In genomic region chr4:147773261-147774184, GRCh38 we compare ENCODE assay signal across 10 cellular contexts. TPM values are rescaled to one million over a fixed set of nuclear protein-coding genes. Genes with fewer than 3 reads are reported as not detected.
A peak's percentile ranks its signal among the peaks of the same experiment; 100 is the strongest.
DNase-seq lines count a peak whose midpoint lies in the region; ATAC-seq lines count a peak whose summit lies in the region.
"Had no signal": no experiment of that assay in that cellular context is flagged by ENCODE, and none has a peak within 500 bp of the region (broad histone marks: within the 10 kb centered on the region; RNA-seq: fewer than 3 reads in every experiment).

No MANE protein-coding gene starts in this region.

- H2AK5ac ChIP-seq in mesenchymal stem cell (ENCODE audit: low read length, severe bottlenecking): peak overlapping the region; percentile 61

- no peak overlapping the region for H3K23ac ChIP-seq in mesenchymal stem cell (ENCODE audit: low read length in 2 of 2)

- H3K79me1 ChIP-seq in mesenchymal stem cell (replicated peaks; ENCODE audit: low read length, poor library complexity, severe bottlenecking): peaks cover 13% of the 10 kb centered on the region

- no peak overlapping the region for H2BK5ac ChIP-seq in mesenchymal stem cell (ENCODE audit: low read depth, low read length, poor library complexity, severe bottlenecking)

- no peaks in the 10 kb centered on the region for H3K9me3 ChIP-seq in mesenchymal stem cell (ENCODE audit: control insufficient read depth, low read length)

- H2BK12ac ChIP-seq in mesenchymal stem cell (ENCODE audit: low read length in 2 of 2): no peak overlapping the region

- peak overlapping the region in 1 of 2 experiments; percentile 44 for H3K4me3 ChIP-seq in mesenchymal stem cell (ENCODE audit: insufficient read depth in 1 of 2, low read depth in 1 of 2, low read length in 2 of 2)

- no peak overlapping the region for H3K14ac ChIP-seq in mesenchymal stem cell (ENCODE audit: low read length in 2 of 2)

- no peak overlapping the region for H2BK15ac ChIP-seq in mesenchymal stem cell (ENCODE audit: low read depth, poor library complexity, severe bottlenecking)

- 8% methylated on average over 1 of the region's 3 CpGs for WGBS in mesenchymal stem cell

- H3K27ac ChIP-seq in mesenchymal stem cell (ENCODE audit: low read length, poor library complexity, severe bottlenecking): peak overlapping the region; percentile 78

- peaks cover 0 to 7% of the 10 kb centered on the region in 2 experiments for H3K36me3 ChIP-seq in mesenchymal stem cell (ENCODE audit: control insufficient read depth in 1 of 2, insufficient read depth in 2 of 2, low read depth in 1 of 2, low read length in 2 of 2)

- no peak overlapping the region for H2BK120ac ChIP-seq in mesenchymal stem cell (ENCODE audit: low read depth, low read length)

- no peaks in the 10 kb centered on the region for H3K27me3 ChIP-seq in mesenchymal stem cell (ENCODE audit: control insufficient read depth in 1 of 2, insufficient read depth in 1 of 2, low read length in 2 of 2)

- H3K9ac ChIP-seq in mesenchymal stem cell (ENCODE audit: low read length): peak overlapping the region; percentile 76

- ATAC-seq in HG02571 (IDR thresholded peaks at IDR 0.05; ENCODE audit: unreplicated experiment): peak; percentile 42

- no peak overlapping the region for H3K4ac ChIP-seq in mesenchymal stem cell (ENCODE audit: low read depth in 1 of 2, low read length in 2 of 2)

- H2AFZ ChIP-seq in mesenchymal stem cell (ENCODE audit: low read depth, low read length): no peak overlapping the region

- no peak overlapping the region for H4K91ac ChIP-seq in mesenchymal stem cell (ENCODE audit: low read length)

- H3K4me1 ChIP-seq in mesenchymal stem cell (ENCODE audit: control insufficient read depth, insufficient read depth, low read depth, low read length): peaks cover 18% of the 10 kb centered on the region

- no peak overlapping the region for H3K4me2 ChIP-seq in mesenchymal stem cell (ENCODE audit: low read length, poor library complexity, severe bottlenecking)

- no peak overlapping the region for H3K18ac ChIP-seq in mesenchymal stem cell (ENCODE audit: low read depth in 1 of 2, low read length in 2 of 2)

- DNase-seq in ELR (ENCODE audit: low read depth) (peak; percentile 56), amniotic stem cell (lab: John Stamatoyannopoulos, UW) (peak; percentile 43), mesenchymal stem cell (peak; percentile 73), COLO668 (lab: John Stamatoyannopoulos, UW; ENCODE audit: unreplicated experiment) (no peak), foreskin melanocyte (no peak), NCI-H1930 (lab: John Stamatoyannopoulos, UW) (no peak)
- DNase-seq in activated CD4-positive, CD25-positive, alpha-beta regulatory T cell treated with anti-CD3 and anti-CD28 coated beads, Interleukin-2, amount 50 U/mL, for 72 hours: no peak
- DNase-seq: NCI-H1694 treated with DMSO at 0.1 percent for 48 hours; stimulated activated CD4-positive, alpha-beta T cell treated with anti-CD3 and anti-CD28 coated beads, Interleukin-2, amount 100 ng/mL, for 48 hours had no signal

- no peak overlapping the region for H4K8ac ChIP-seq in mesenchymal stem cell (ENCODE audit: low read length)

RNA-seq across cellular contexts. Expression of gene ARHGAP10, which starts 41.6 kb away (rescaled TPM):
- 24.9 TPM for polyA plus RNA-seq in mesenchymal stem cell (2013, experiment 1 of 2)
- polyA plus RNA-seq in mesenchymal stem cell (2013, experiment 2 of 2): 24.0 TPM

Comparison
In these comparisons a context has a peak if more than half of its experiments do, and no peak if none do; other contexts are left out.
1. DNase-seq: peak in ELR (single experiment), amniotic stem cell (single experiment) and mesenchymal stem cell (single experiment); none in COLO668 (single experiment), activated CD4-positive, CD25-positive, alpha-beta regulatory T cell treated with anti-CD3 and anti-CD28 coated beads, Interleukin-2, amount 50 U/mL, for 72 hours (single experiment), foreskin melanocyte (single experiment) and NCI-H1930 (0 of 2).